8 cellular contexts compared by ENCODE assay signal in genomic region chr19:43784981-43785808, GRCh38. TPM values are rescaled to one million over a fixed set of nuclear protein-coding genes. Genes with fewer than 3 reads are reported as not detected.
DNase-seq lines count a peak whose midpoint lies in the region; ATAC-seq and TF ChIP-seq lines count a peak whose summit lies in the region.

No MANE protein-coding gene starts in this region.

- H3K27ac ChIP-seq in epithelial cell of prostate (peak overlapping the region; percentile 67), urinary bladder (ENCODE audit: low read depth) (peak overlapping the region; percentile 42)

- H3K36me3 ChIP-seq in urinary bladder (ENCODE audit: insufficient read depth), result no peaks in the 10 kb centered on the region

- H3K27me3 Mint-ChIP-seq in activated CD8-positive, alpha-beta T cell treated with anti-CD3 and anti-CD28 coated beads for 36 hours, result peaks cover 6% of the 10 kb centered on the region

- H3K4me1 ChIP-seq in urinary bladder (ENCODE audit: insufficient read depth), result no peaks in the 10 kb centered on the region

- peak overlapping the region; percentile 94 for H3K27ac Mint-ChIP-seq in activated CD8-positive, alpha-beta T cell treated with anti-CD3 and anti-CD28 coated beads for 36 hours

- intact Hi-C loops in activated CD8-positive, alpha-beta T cell treated with anti-CD3 and anti-CD28 coated beads for 36 hours (cut with micrococcal nuclease), result loop anchor here (1.0 to 10.0 kb wide), 2 partner anchors 40 to 110 kb away; partner anchors contain the start of gene PLAUR

- peak overlapping the region; percentile 67 for H3K4me3 Mint-ChIP-seq in activated CD8-positive, alpha-beta T cell treated with anti-CD3 and anti-CD28 coated beads for 36 hours

- peak; percentile 95 for TF ChIP-seq CTCF in activated CD8-positive, alpha-beta T cell treated with anti-CD3 and anti-CD28 coated beads for 36 hours (IDR thresholded peaks at IDR 0.05)

- DNase-seq in EL (peak; percentile 75), NCI-H748 (lab: John Stamatoyannopoulos, UW; ENCODE audit: unreplicated experiment) (peak; percentile 80), epithelial cell of prostate (ENCODE audit: low read depth, low spot score) (no peak), mucosa of gallbladder (ENCODE audit: low spot score) (peak; percentile 58)
- DNase-seq in activated CD8-positive, alpha-beta T cell treated with anti-CD3 and anti-CD28 coated beads for 36 hours, result peak; percentile 71

- POLR2A ChIA-PET in activated CD8-positive, alpha-beta T cell treated with anti-CD3 and anti-CD28 coated beads for 36 hours (lab: Charles Lee), result interaction anchor here (0.9 to 1.3 kb wide), 7 partner anchors 9 to 42 kb away, joined by 3 to 5 read pairs (median 4); partner anchors contain the start of gene SMG9

- H3K9me3 Mint-ChIP-seq in activated CD8-positive, alpha-beta T cell treated with anti-CD3 and anti-CD28 coated beads for 36 hours, result peaks cover 2% of the 10 kb centered on the region

- H3K4me1 Mint-ChIP-seq in activated CD8-positive, alpha-beta T cell treated with anti-CD3 and anti-CD28 coated beads for 36 hours (ENCODE audit: low read depth), result peaks cover 39% of the 10 kb centered on the region

- H3K4me3 ChIP-seq in urinary bladder (ENCODE audit: low read depth, low read length), result no peak overlapping the region

- CTCF ChIA-PET in activated CD8-positive, alpha-beta T cell treated with anti-CD3 and anti-CD28 coated beads for 36 hours (lab: Charles Lee), result interaction anchor here (0.6 to 2.1 kb wide), 14 partner anchors 9 to 266 kb away, joined by 3 to 26 read pairs (median 4); partner anchors contain the start of genes PLAUR and SMG9

- 10% methylated on average over 10 of the region's 10 CpGs for WGBS in urinary bladder

- H3K36me3 Mint-ChIP-seq in activated CD8-positive, alpha-beta T cell treated with anti-CD3 and anti-CD28 coated beads for 36 hours (ENCODE audit: low read depth), result no peaks in the 10 kb centered on the region

- ATAC-seq in HG03097 (IDR thresholded peaks at IDR 0.05; ENCODE audit: low FRiP score, unreplicated experiment) (peak; percentile 43), HG03457 (IDR thresholded peaks at IDR 0.05; ENCODE audit: unreplicated experiment) (no peak)
- peak; percentile 23 for ATAC-seq in activated CD8-positive, alpha-beta T cell treated with anti-CD3 and anti-CD28 coated beads for 36 hours

RNA-seq across cellular contexts. Expression of gene KCNN4, which starts 4.4 kb away (rescaled TPM):
- total RNA-seq in activated CD8-positive, alpha-beta T cell treated with anti-CD3 and anti-CD28 coated beads for 36 hours, result 10 to 100 TPM; 49.5 to 49.6 TPM
- total RNA-seq in mucosa of gallbladder, result 10.5 TPM
- total RNA-seq in urinary bladder, result 4.3 TPM
- 14.3 TPM for polyA plus RNA-seq in urinary bladder

RNA-seq across cellular contexts. Expression of gene LYPD5, which starts 17.1 kb away (rescaled TPM):
- under 1 TPM; 0.51 to 0.61 TPM for total RNA-seq in activated CD8-positive, alpha-beta T cell treated with anti-CD3 and anti-CD28 coated beads for 36 hours
- total RNA-seq in mucosa of gallbladder (1.6 TPM), urinary bladder (0.58 TPM)
- polyA plus RNA-seq in urinary bladder, result 1.3 TPM

RNA-seq across cellular contexts. Expression of gene SMG9, which starts 30.4 kb away (rescaled TPM):
- total RNA-seq in activated CD8-positive, alpha-beta T cell treated with anti-CD3 and anti-CD28 coated beads for 36 hours, result 10 to 100 TPM; 48.9 to 53.1 TPM
- 71.4 TPM for total RNA-seq in mucosa of gallbladder
- total RNA-seq in urinary bladder, result 12.5 TPM
- 29.6 TPM for polyA plus RNA-seq in urinary bladder

RNA-seq across cellular contexts. Expression of gene ZNF283, which starts 41.9 kb away (rescaled TPM):
- 1 to 10 TPM; 6.6 to 7.2 TPM for total RNA-seq in activated CD8-positive, alpha-beta T cell treated with anti-CD3 and anti-CD28 coated beads for 36 hours
- total RNA-seq in mucosa of gallbladder, result 10.3 TPM
- 54.0 TPM for total RNA-seq in urinary bladder
- 3.1 TPM for polyA plus RNA-seq in urinary bladder
